In genomic region chr14:53620325-53620716, GRCh38 we compare ENCODE assay signal across 1 cellular context.
TF ChIP-seq lines count a peak whose summit lies in the region.

No MANE protein-coding gene starts in this region.

TF ChIP-seq in WTC11, 78 proteins besides CTCF, POLR2A, EP300 and RAD21 (continued from another document):
- TF ChIP-seq, protein P1, sequence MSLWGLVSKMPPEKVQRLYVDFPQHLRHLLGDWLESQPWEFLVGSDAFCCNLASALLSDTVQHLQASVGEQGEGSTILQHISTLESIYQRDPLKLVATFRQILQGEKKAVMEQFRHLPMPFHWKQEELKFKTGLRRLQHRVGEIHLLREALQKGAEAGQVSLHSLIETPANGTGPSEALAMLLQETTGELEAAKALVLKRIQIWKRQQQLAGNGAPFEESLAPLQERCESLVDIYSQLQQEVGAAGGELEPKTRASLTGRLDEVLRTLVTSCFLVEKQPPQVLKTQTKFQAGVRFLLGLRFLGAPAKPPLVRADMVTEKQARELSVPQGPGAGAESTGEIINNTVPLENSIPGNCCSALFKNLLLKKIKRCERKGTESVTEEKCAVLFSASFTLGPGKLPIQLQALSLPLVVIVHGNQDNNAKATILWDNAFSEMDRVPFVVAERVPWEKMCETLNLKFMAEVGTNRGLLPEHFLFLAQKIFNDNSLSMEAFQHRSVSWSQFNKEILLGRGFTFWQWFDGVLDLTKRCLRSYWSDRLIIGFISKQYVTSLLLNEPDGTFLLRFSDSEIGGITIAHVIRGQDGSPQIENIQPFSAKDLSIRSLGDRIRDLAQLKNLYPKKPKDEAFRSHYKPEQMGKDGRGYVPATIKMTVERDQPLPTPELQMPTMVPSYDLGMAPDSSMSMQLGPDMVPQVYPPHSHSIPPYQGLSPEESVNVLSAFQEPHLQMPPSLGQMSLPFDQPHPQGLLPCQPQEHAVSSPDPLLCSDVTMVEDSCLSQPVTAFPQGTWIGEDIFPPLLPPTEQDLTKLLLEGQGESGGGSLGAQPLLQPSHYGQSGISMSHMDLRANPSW (CRISPR knock-in tag; conservative IDR thresholded peaks at IDR 0.05; ENCODE audit: low read depth), result no peak
- TF ChIP-seq ZNF138 (CRISPR knock-in tag; conservative IDR thresholded peaks at IDR 0.05) (no peak), ZNF396 (CRISPR knock-in tag; IDR thresholded peaks at IDR 0.05; ENCODE audit: borderline replicate concordance) (no peak), NFYB (CRISPR knock-in tag; conservative IDR thresholded peaks at IDR 0.05; ENCODE audit: low read depth) (no peak)
- TF ChIP-seq, protein P2, sequence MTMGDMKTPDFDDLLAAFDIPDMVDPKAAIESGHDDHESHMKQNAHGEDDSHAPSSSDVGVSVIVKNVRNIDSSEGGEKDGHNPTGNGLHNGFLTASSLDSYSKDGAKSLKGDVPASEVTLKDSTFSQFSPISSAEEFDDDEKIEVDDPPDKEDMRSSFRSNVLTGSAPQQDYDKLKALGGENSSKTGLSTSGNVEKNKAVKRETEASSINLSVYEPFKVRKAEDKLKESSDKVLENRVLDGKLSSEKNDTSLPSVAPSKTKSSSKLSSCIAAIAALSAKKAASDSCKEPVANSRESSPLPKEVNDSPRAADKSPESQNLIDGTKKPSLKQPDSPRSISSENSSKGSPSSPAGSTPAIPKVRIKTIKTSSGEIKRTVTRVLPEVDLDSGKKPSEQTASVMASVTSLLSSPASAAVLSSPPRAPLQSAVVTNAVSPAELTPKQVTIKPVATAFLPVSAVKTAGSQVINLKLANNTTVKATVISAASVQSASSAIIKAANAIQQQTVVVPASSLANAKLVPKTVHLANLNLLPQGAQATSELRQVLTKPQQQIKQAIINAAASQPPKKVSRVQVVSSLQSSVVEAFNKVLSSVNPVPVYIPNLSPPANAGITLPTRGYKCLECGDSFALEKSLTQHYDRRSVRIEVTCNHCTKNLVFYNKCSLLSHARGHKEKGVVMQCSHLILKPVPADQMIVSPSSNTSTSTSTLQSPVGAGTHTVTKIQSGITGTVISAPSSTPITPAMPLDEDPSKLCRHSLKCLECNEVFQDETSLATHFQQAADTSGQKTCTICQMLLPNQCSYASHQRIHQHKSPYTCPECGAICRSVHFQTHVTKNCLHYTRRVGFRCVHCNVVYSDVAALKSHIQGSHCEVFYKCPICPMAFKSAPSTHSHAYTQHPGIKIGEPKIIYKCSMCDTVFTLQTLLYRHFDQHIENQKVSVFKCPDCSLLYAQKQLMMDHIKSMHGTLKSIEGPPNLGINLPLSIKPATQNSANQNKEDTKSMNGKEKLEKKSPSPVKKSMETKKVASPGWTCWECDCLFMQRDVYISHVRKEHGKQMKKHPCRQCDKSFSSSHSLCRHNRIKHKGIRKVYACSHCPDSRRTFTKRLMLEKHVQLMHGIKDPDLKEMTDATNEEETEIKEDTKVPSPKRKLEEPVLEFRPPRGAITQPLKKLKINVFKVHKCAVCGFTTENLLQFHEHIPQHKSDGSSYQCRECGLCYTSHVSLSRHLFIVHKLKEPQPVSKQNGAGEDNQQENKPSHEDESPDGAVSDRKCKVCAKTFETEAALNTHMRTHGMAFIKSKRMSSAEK (CRISPR knock-in tag; IDR thresholded peaks at IDR 0.05; ENCODE audit: borderline replicate concordance), result no peak
TF ChIP-seq in WTC11: peak in this region for 0.
